In genomic region chr18:55499526-55499925, GRCh38 we compare ENCODE assay signal across 21 cellular contexts.
DNase-seq lines count a peak whose midpoint lies in the region; ATAC-seq and TF ChIP-seq lines count a peak whose summit lies in the region.
"Had no signal": no experiment of that assay in that cellular context is flagged by ENCODE, and none has a peak within 500 bp of the region (broad histone marks: within the 10 kb centered on the region; RNA-seq: fewer than 3 reads in every experiment).

No MANE protein-coding gene starts in this region.

- H3K79me2 ChIP-seq in OCI-LY1 (ENCODE audit: insufficient read depth, low read length): peaks cover 41% of the 10 kb centered on the region
- H3K79me2 ChIP-seq in smooth muscle cell (ENCODE audit: low read depth): peaks cover 80% of the 10 kb centered on the region

- H3F3A ChIP-seq in OCI-LY1 (ENCODE audit: insufficient read depth, low read length): no peaks in the 10 kb centered on the region
- peaks cover 12% of the 10 kb centered on the region for H3F3A ChIP-seq in smooth muscle cell (ENCODE audit: low read depth)

- ATAC-seq in gastroesophageal sphincter: no peak
- ATAC-seq: GM12878; stimulated activated naive CD8-positive, alpha-beta T cell treated with anti-CD3 and anti-CD28 coated beads, Interleukin-15, Interleukin-2, amounts not matched to agents 100 U/mL and 50 U/mL, for 24 hours had no signal

- peak overlapping the region; percentile 71 for H3K4me2 ChIP-seq in BLaER1
- no peak overlapping the region for H3K4me2 ChIP-seq in OCI-LY1 (ENCODE audit: low read length)
- H3K4me2 ChIP-seq in smooth muscle cell: peak overlapping the region; percentile 81

- POLR2A ChIA-PET in CD4-positive, alpha-beta memory T cell (lab: Charles Lee; ENCODE audit: partially characterized antibody): no interaction called here

- peaks cover 99% of the 10 kb centered on the region for H3K4me1 ChIP-seq in BLaER1
- peaks cover 100% of the 10 kb centered on the region for H3K4me1 ChIP-seq in OCI-LY1 (ENCODE audit: insufficient read depth, low read length, severe bottlenecking)
- H3K4me1 ChIP-seq in gastroesophageal sphincter: peaks cover 0 to 32% (median 0%) of the 10 kb centered on the region in 3 donors
- H3K4me1 ChIP-seq in smooth muscle cell (ENCODE audit: low read depth): peaks cover 64% of the 10 kb centered on the region
- no peaks in the 10 kb centered on the region for H3K4me1 ChIP-seq in CD4-positive, alpha-beta memory T cell (ENCODE audit: insufficient read depth, low read length)

- H4K20me1 ChIP-seq in BLaER1: peaks cover 8% of the 10 kb centered on the region
- no peaks in the 10 kb centered on the region for H4K20me1 ChIP-seq in OCI-LY1 (ENCODE audit: insufficient read depth, low read length)
- H4K20me1 ChIP-seq in smooth muscle cell (ENCODE audit: low read depth): no peaks in the 10 kb centered on the region

- intact Hi-C loops in CD4-positive, alpha-beta memory T cell (cut with micrococcal nuclease): no loop called here

- no peak for TF ChIP-seq CTCF in OCI-LY1 (IDR thresholded peaks at IDR 0.05; ENCODE audit: low read length)
- no peak for TF ChIP-seq CTCF in gastroesophageal sphincter (IDR thresholded peaks at IDR 0.05)
- TF ChIP-seq CTCF in smooth muscle cell (IDR thresholded peaks at IDR 0.05; ENCODE audit: borderline replicate concordance, insufficient read depth, poor library complexity, severe bottlenecking): no peak

- H3K27ac ChIP-seq in BLaER1 (peak overlapping the region; percentile 68), OCI-LY1 (ENCODE audit: low read depth, low read length, poor library complexity, severe bottlenecking) (peak overlapping the region; percentile 81), gastroesophageal sphincter (peak overlapping the region in 3 of 4 donors; percentile 36 to 56 (median 50)), smooth muscle cell (ENCODE audit: low read depth) (peak overlapping the region; percentile 97)
- no peak overlapping the region for H3K27ac ChIP-seq in CD4-positive, alpha-beta memory T cell (ENCODE audit: low read depth, low read length)

- no peaks in the 10 kb centered on the region for H3K27me3 ChIP-seq in BLaER1
- no peaks in the 10 kb centered on the region for H3K27me3 ChIP-seq in OCI-LY1 (ENCODE audit: insufficient read depth, low read length)
- no peaks in the 10 kb centered on the region for H3K27me3 ChIP-seq in gastroesophageal sphincter
- no peaks in the 10 kb centered on the region for H3K27me3 ChIP-seq in smooth muscle cell (ENCODE audit: low read depth)
- H3K27me3 ChIP-seq in CD4-positive, alpha-beta memory T cell (ENCODE audit: insufficient read depth, low read length): no peaks in the 10 kb centered on the region
- H3K27me3 ChIP-seq: spleen had no signal

- H3K27ac Mint-ChIP-seq in CD4-positive, alpha-beta memory T cell: no peak overlapping the region
- H3K27ac Mint-ChIP-seq: activated naive CD8-positive, alpha-beta T cell treated with anti-CD3 and anti-CD28 coated beads, Interleukin-2, amount 10 ng/mL, durations not matched to agents 7 days and 5 days; progenitor cell of endocrine pancreas had no signal

- H3K9me3 ChIP-seq in BLaER1 (peaks cover 1% of the 10 kb centered on the region; the same call in 1 of the 2 replicates), OCI-LY1 (ENCODE audit: low read length) (no peaks in the 10 kb centered on the region), gastroesophageal sphincter (no peaks in the 10 kb centered on the region), smooth muscle cell (replicated peaks; ENCODE audit: low read depth) (no peaks in the 10 kb centered on the region)
- H3K9me3 ChIP-seq in CD4-positive, alpha-beta memory T cell (ENCODE audit: control insufficient read depth in 1 of 2, low read length in 2 of 2): no peaks in the 10 kb centered on the region
- H3K9me3 ChIP-seq: spleen had no signal

- no peak for TF ChIP-seq POLR2A in gastroesophageal sphincter (IDR thresholded peaks at IDR 0.05)

- peaks cover 18% of the 10 kb centered on the region for H3K36me3 ChIP-seq in BLaER1
- no peaks in the 10 kb centered on the region for H3K36me3 ChIP-seq in OCI-LY1 (ENCODE audit: insufficient read depth, low read length)
- H3K36me3 ChIP-seq in gastroesophageal sphincter: no peaks in the 10 kb centered on the region
- no peaks in the 10 kb centered on the region for H3K36me3 ChIP-seq in smooth muscle cell (ENCODE audit: low read depth)
- H3K36me3 ChIP-seq in CD4-positive, alpha-beta memory T cell (ENCODE audit: insufficient read depth, low read length): no peaks in the 10 kb centered on the region
- H3K36me3 ChIP-seq: spleen had no signal

- DNase-seq in smooth muscle cell (lab: John Stamatoyannopoulos, UW; ENCODE audit: unreplicated experiment) (no peak), NCI-H2171 (lab: John Stamatoyannopoulos, UW) (no peak)
- no peak for DNase-seq in stimulated activated CD4-positive, alpha-beta T cell treated with anti-CD3 and anti-CD28 coated beads, Interleukin-2, amount 100 ng/mL, for 24 hours
- no peak for DNase-seq in CD4-positive, alpha-beta memory T cell
- DNase-seq: activated CD4-positive, alpha-beta T cell treated with anti-CD3 and anti-CD28 coated beads, Interleukin-2, amount 50 U/mL, for 48 hours; activated CD4-positive, CD25-positive, alpha-beta regulatory T cell; activated CD8-positive, alpha-beta memory T cell treated with anti-CD3 and anti-CD28 coated beads, Interleukin-2, amount 50 U/mL, for 48 hours; activated naive CD8-positive, alpha-beta T cell treated with anti-CD3 and anti-CD28 coated beads, Interleukin-2, amount 10 ng/mL, durations not matched to agents 7 days and 5 days; DMS79; NCI-H1694 treated with DMSO at 0.1 percent for 48 hours; NCI-H226; NCI-H774; spleen; stimulated activated CD4-positive, alpha-beta T cell treated with anti-CD3 and anti-CD28 coated beads, Interleukin-4, amount 100 ng/mL, for 4 hours; stimulated activated naive CD8-positive, alpha-beta T cell treated with anti-CD3 and anti-CD28 coated beads, Interleukin-15, Interleukin-2, amounts not matched to agents 100 U/mL and 50 U/mL, for 24 hours; trophoblast cell had no signal

- no peak overlapping the region for H2AFZ ChIP-seq in OCI-LY1 (ENCODE audit: low read length)
- no peak overlapping the region for H2AFZ ChIP-seq in smooth muscle cell (ENCODE audit: low read depth)

- H3K4me3 ChIP-seq in BLaER1 (no peak overlapping the region), OCI-LY1 (ENCODE audit: low read depth, low read length, poor library complexity, severe bottlenecking) (no peak overlapping the region), gastroesophageal sphincter (no peak overlapping the region), smooth muscle cell (no peak overlapping the region)
- H3K4me3 ChIP-seq in CD4-positive, alpha-beta memory T cell (ENCODE audit: low read length in 2 of 2): no peak overlapping the region
- H3K4me3 ChIP-seq: GM12878, spleen had no signal

- H3K9me3 Mint-ChIP-seq in CD4-positive, alpha-beta memory T cell: no peaks in the 10 kb centered on the region
- H3K9me3 Mint-ChIP-seq: activated naive CD8-positive, alpha-beta T cell treated with anti-CD3 and anti-CD28 coated beads, Interleukin-2, amount 10 ng/mL, durations not matched to agents 7 days and 5 days had no signal

- H3K36me3 Mint-ChIP-seq in CD4-positive, alpha-beta memory T cell: no peaks in the 10 kb centered on the region
- H3K36me3 Mint-ChIP-seq: activated naive CD8-positive, alpha-beta T cell treated with anti-CD3 and anti-CD28 coated beads, Interleukin-2, amount 10 ng/mL, durations not matched to agents 7 days and 5 days had no signal

- H3K9me2 ChIP-seq in OCI-LY1 (ENCODE audit: low read depth, low read length): no peaks in the 10 kb centered on the region

- WGBS in gastroesophageal sphincter (ENCODE audit: low coverage in 1 of 2), 2 donors: 94% methylated on average over 3 of the region's 3 CpGs; no CpG with 5 or more reads in 1 of the 2 donors
- WGBS in smooth muscle cell (ENCODE audit: low lambda C conversion rate): 86% methylated on average over 3 of the region's 3 CpGs

- H3K4me3 Mint-ChIP-seq in CD4-positive, alpha-beta memory T cell: no peak overlapping the region
- H3K4me3 Mint-ChIP-seq: activated naive CD8-positive, alpha-beta T cell treated with anti-CD3 and anti-CD28 coated beads, Interleukin-2, amount 10 ng/mL, durations not matched to agents 7 days and 5 days had no signal

- H3K9ac ChIP-seq in BLaER1 (no peak overlapping the region), OCI-LY1 (ENCODE audit: low read length) (no peak overlapping the region), smooth muscle cell (ENCODE audit: low read depth) (peak overlapping the region; percentile 82)

- peaks cover 0 to 5% of the 10 kb centered on the region in 2 donors for H3K27me3 Mint-ChIP-seq in CD4-positive, alpha-beta memory T cell
- H3K27me3 Mint-ChIP-seq: progenitor cell of endocrine pancreas had no signal

- H3K4me1 Mint-ChIP-seq in CD4-positive, alpha-beta memory T cell: no peaks in the 10 kb centered on the region
- H3K4me1 Mint-ChIP-seq: activated naive CD8-positive, alpha-beta T cell treated with anti-CD3 and anti-CD28 coated beads, Interleukin-2, amount 10 ng/mL, durations not matched to agents 7 days and 5 days had no signal

- CTCF ChIA-PET in CD4-positive, alpha-beta memory T cell (lab: Charles Lee; ENCODE audit: partially characterized antibody): no interaction called here

- TF ChIP-seq EP300 in gastroesophageal sphincter (IDR thresholded peaks at IDR 0.05): no peak
